1 cellular context compared by ENCODE assay signal in genomic region chr9:125784286-125785049, GRCh38.
TF ChIP-seq lines count a peak whose summit lies in the region.

No MANE protein-coding gene starts in this region.

TF ChIP-seq in WTC11, 78 proteins besides CTCF, POLR2A, EP300 and RAD21 (continued from another document):
- TF ChIP-seq ZNF425 (CRISPR knock-in tag; conservative IDR thresholded peaks at IDR 0.05) (no peak), JAZF1 (CRISPR knock-in tag; IDR thresholded peaks at IDR 0.05) (no peak), PRDM15 (CRISPR knock-in tag; IDR thresholded peaks at IDR 0.05) (no peak), MYBL2 (CRISPR knock-in tag; IDR thresholded peaks at IDR 0.05) (no peak)
